Comparison of ENCODE assay signal across 33 cellular contexts in the genomic region with DNA sequence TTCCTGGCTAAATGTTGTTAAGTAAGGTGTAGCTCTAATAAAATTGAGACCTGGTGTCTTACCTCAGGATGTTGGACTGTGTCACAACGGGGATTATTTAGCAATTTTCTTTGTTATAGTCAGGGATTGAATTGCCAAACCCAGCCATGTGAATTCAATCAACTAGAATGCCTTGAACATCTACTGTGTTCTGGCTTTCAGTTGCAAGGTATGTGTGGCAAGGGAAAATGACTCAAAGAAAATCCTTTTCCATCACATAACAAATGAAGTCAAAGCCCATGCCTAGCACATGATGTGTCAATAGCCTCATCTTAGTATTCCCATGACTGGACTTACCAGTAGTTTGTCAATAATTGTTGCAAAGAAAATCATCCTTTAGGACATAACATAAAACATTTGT.
"Had no signal": no experiment of that assay in that cellular context is flagged by ENCODE, and none has a peak within 500 bp of the region (broad histone marks: within the 10 kb centered on the region; RNA-seq: fewer than 3 reads in every experiment).

No MANE protein-coding gene starts in this region.

- H3K9me3 ChIP-seq: colonic mucosa, psoas muscle, right atrium auricular region, thyroid gland, upper lobe of left lung, vagina had no signal

- H3K79me2 ChIP-seq: parathyroid adenoma had no signal

- H3K36me3 ChIP-seq: cardiac muscle cell, colonic mucosa, right atrium auricular region, thyroid gland, upper lobe of left lung, vagina had no signal

- H3K4me1 ChIP-seq: colonic mucosa, parathyroid adenoma, psoas muscle, right atrium auricular region, thyroid gland, upper lobe of left lung, vagina had no signal

- H3K9ac ChIP-seq: parathyroid adenoma had no signal

- FAIRE-seq: endometrium, islet of Langerhans, TTC549 had no signal

- H3K4me2 ChIP-seq: smooth muscle cell had no signal

- H3K27me3 ChIP-seq: cardiac muscle cell, colonic mucosa, right atrium auricular region, thyroid gland, upper lobe of left lung, vagina had no signal

- H2AFZ ChIP-seq: parathyroid adenoma had no signal

- H3K27ac ChIP-seq: cardiac muscle cell, colonic mucosa, parathyroid adenoma, psoas muscle, right atrium auricular region, thyroid gland, upper lobe of left lung, vagina, VCaP had no signal

- DNase-seq: activated CD4-positive, alpha-beta T cell treated with anti-CD3 and anti-CD28 coated beads for 4 hours; activated CD4-positive, alpha-beta T cell treated with anti-CD3 and anti-CD28 coated beads, Interleukin-2, amount 50 U/mL, for 4 hours; activated effector memory CD4-positive, alpha-beta T cell treated with anti-CD3 and anti-CD28 coated beads, Interleukin-2, amount 50 U/mL, for 16 hours; activated naive CD4-positive, alpha-beta T cell treated with anti-CD3 and anti-CD28 coated beads, Interleukin-2, amount 10 ng/mL, durations not matched to agents 7 days and 5 days; activated naive CD8-positive, alpha-beta T cell treated with anti-CD3 and anti-CD28 coated beads, Interleukin-2, amount 10 ng/mL, durations not matched to agents 7 days and 5 days; activated T-cell treated with anti-CD3 and anti-CD28 coated beads for 4 hours; amygdala; cerebellar nuclear complex; colonic mucosa; effector CD8-positive, alpha-beta T cell; foreskin melanocyte; left colon; naive B cell; nucleus accumbens; psoas muscle; stimulated activated CD4-positive, alpha-beta T cell treated with anti-CD3 and anti-CD28 coated beads, Interleukin-1b, Interleukin-23, amount 100 ng/mL, for 48 hours; stimulated activated CD4-positive, alpha-beta T cell treated with anti-CD3 and anti-CD28 coated beads, Interleukin-4, amount 100 ng/mL, for 4 hours; stimulated activated CD8-positive, alpha-beta memory T cell treated with anti-CD3 and anti-CD28 coated beads, Interleukin-4, amount 100 ng/mL, for 48 hours; stimulated activated naive CD8-positive, alpha-beta T cell treated with anti-CD3 and anti-CD28 coated beads, Interleukin-15, amount 100 ng/mL, for 72 hours; SW 1271; T-helper 9 cell; thyroid gland had no signal

- H3K4me3 ChIP-seq: cardiac muscle cell, colonic mucosa, psoas muscle, right atrium auricular region, smooth muscle cell, thyroid gland, upper lobe of left lung, vagina had no signal

- ATAC-seq: left colon; psoas muscle; stimulated activated memory B cell treated with anti-CD40 and anti-IgM and Interleukin-4, amounts not matched to agents 10 μg/mL and 1 μg/mL and 100 μg/mL, for 72 hours; stimulated activated naive CD8-positive, alpha-beta T cell treated with anti-CD3 and anti-CD28 coated beads, Interleukin-15, amount 100 ng/mL, for 72 hours had no signal
